8 cellular contexts compared by ENCODE assay signal in the genomic region with DNA sequence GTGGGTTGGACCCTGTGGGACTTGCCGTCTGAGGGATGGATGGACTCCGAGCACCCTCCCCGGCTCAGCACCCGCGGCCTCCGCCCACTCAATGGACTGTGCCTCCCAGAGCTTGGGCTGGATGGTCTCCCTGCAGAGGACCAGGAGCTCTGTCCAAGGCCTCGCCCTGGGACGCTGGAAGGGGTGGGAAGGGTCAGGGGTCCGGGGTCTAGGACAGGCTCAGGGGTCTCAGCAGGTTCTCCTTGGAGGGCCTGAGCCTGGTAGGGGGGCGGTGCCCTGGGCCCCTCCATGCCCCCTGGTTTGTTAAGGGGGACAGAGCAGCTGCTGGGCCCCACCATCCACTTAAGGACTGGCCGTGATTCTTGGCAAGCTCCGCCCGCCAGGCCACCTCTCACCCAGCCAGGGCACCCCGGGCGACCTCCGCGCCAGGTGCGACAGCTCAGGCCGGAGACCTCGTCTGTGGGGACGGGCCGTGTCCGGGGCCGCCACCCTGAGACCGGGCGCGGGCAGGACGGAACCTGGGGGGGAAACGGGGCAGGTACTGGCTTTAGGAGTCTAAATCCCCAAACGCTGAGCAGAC. TPM values are rescaled to one million over a fixed set of nuclear protein-coding genes. Genes with fewer than 3 reads are reported as not detected.
DNase-seq lines count a peak whose midpoint lies in the region; ATAC-seq and TF ChIP-seq lines count a peak whose summit lies in the region.

No MANE protein-coding gene starts in this region.

- peaks cover 29% of the 10 kb centered on the region for H3K27me3 Mint-ChIP-seq in mesothelial cell of epicardium (ENCODE audit: low read depth)

- no peaks in the 10 kb centered on the region for H3K9me2 ChIP-seq in PC-9 (ENCODE audit: insufficient read depth)

- peak overlapping the region; percentile 79 for H3K27ac Mint-ChIP-seq in mesothelial cell of epicardium

- peak; percentile 53 for DNase-seq in NCI-H510A treated with DMSO at 0.1 percent for 48 hours (lab: John Stamatoyannopoulos, UW)
- no peak for DNase-seq in NCI-H510A (lab: John Stamatoyannopoulos, UW)
- DNase-seq in PC-9 = peak in 1 of 2 experiments; percentile 67
- DNase-seq in dorsolateral prefrontal cortex = peak in 4 of 10 donors; percentile 19 to 54 (median 46)
- peak in 1 of 2 experiments; percentile 19 for DNase-seq in mesothelial cell of epicardium (ENCODE audit: low spot score in 2 of 2, unreplicated experiment in 2 of 2)
- DNase-seq in upper lobe of left lung = peak in 1 of 2 donors; percentile 89
- no peak for DNase-seq in islet precursor cell

- H3K9me3 ChIP-seq in PC-9 (ENCODE audit: insufficient read depth, low read depth) (no peaks in the 10 kb centered on the region), upper lobe of left lung (no peaks in the 10 kb centered on the region)

- CTCF ChIA-PET in PC-9 (lab: Charles Lee) = interaction anchor here (0.6 to 0.7 kb wide), 3 partner anchors 25 to 695 kb away, joined by 4 to 12 read pairs (median 10); no protein-coding TSS in a partner anchor

- no peaks in the 10 kb centered on the region for H3K9me3 Mint-ChIP-seq in mesothelial cell of epicardium

- peak overlapping the region; percentile 67 for H3K4me3 ChIP-seq in PC-9
- peak overlapping the region; percentile 65 to 99 (median 87) for H3K4me3 ChIP-seq in dorsolateral prefrontal cortex
- peak overlapping the region; percentile 22 to 100 (median 98) for H3K4me3 ChIP-seq in upper lobe of left lung

- H3K4me1 Mint-ChIP-seq in mesothelial cell of epicardium = peaks cover 16% of the 10 kb centered on the region

- H4K20me1 ChIP-seq in PC-9 (ENCODE audit: insufficient read depth) = peaks cover 25% of the 10 kb centered on the region

- intact Hi-C loops in PC-9 (cut with micrococcal nuclease; ENCODE audit: unreplicated experiment) = loop anchor here (2.0 to 5.0 kb wide), 2 partner anchors 141 to 200 kb away; a partner anchor contains a TSS
- intact Hi-C loops in dorsolateral prefrontal cortex (cut with DNase I) = loop anchor here (2.0 to 10.0 kb wide), 7 partner anchors 23 to 873 kb away; a partner anchor contains a TSS

- POLR2A ChIA-PET in PC-9 (lab: Charles Lee; ENCODE audit: unreplicated experiment) = interaction anchor here (0.6 to 0.8 kb wide), 3 partner anchors 26 to 201 kb away, joined by 3 to 8 read pairs (median 3); no protein-coding TSS in a partner anchor

- H3K4me2 ChIP-seq in PC-9 = peak overlapping the region; percentile 90

- TF ChIP-seq CTCF in PC-9 (conservative IDR thresholded peaks at IDR 0.05) (no peak), dorsolateral prefrontal cortex (IDR thresholded peaks at IDR 0.05 in 54 of 56, conservative IDR thresholded peaks at IDR 0.05 in 2 of 56; ENCODE audit: low read depth in 1 of 56, partially characterized antibody in 56 of 56) (no peak), mesothelial cell of epicardium (IDR thresholded peaks at IDR 0.05; ENCODE audit: unreplicated experiment) (no peak), upper lobe of left lung (IDR thresholded peaks at IDR 0.05) (no peak)

- peak overlapping the region; percentile 74 for H3K4me3 Mint-ChIP-seq in mesothelial cell of epicardium

- H3F3A ChIP-seq in PC-9 (ENCODE audit: insufficient read depth, low read depth) = peaks cover 6% of the 10 kb centered on the region

- peak; percentile 18 for ATAC-seq in HG02642 (IDR thresholded peaks at IDR 0.05; ENCODE audit: poor library complexity, unreplicated experiment)
- peak in 1 of 2 donors; percentile 31 for ATAC-seq in upper lobe of left lung (ENCODE audit: low FRiP score in 2 of 2)

- BruUV-seq in PC-9 (replicated peaks; lab: Mats Ljungman, UMichigan) = no TSS peak

- H3K79me2 ChIP-seq in PC-9 (ENCODE audit: low read depth) = peaks cover 23% of the 10 kb centered on the region

- H2AFZ ChIP-seq in PC-9 = peak overlapping the region; percentile 100

- 4 to 63% methylated on average over 9 to 18 of the region's 30 CpGs for WGBS in upper lobe of left lung, 2 donors

- no peaks in the 10 kb centered on the region for H3K36me3 Mint-ChIP-seq in mesothelial cell of epicardium

- no peaks in the 10 kb centered on the region for H3K36me3 ChIP-seq in PC-9 (ENCODE audit: low read depth)
- H3K36me3 ChIP-seq in upper lobe of left lung = peaks cover 0 to 13% (median 1%) of the 10 kb centered on the region in 4 donors

- TF ChIP-seq EP300 in upper lobe of left lung (IDR thresholded peaks at IDR 0.05) = no peak

- TF ChIP-seq POLR2A in upper lobe of left lung (IDR thresholded peaks at IDR 0.05) = no peak

- H3K27me3 ChIP-seq in PC-9 (ENCODE audit: insufficient read depth, low read depth) (no peaks in the 10 kb centered on the region), dorsolateral prefrontal cortex (peaks cover 0 to 25% (median 0%) of the 10 kb centered on the region in 45 donors), upper lobe of left lung (peaks cover 0 to 21% (median 10%) of the 10 kb centered on the region in 4 donors)

- peaks cover 19% of the 10 kb centered on the region for H3K4me1 ChIP-seq in PC-9 (replicated peaks; ENCODE audit: insufficient read depth)
- peaks cover 20 to 40% (median 29%) of the 10 kb centered on the region in 4 donors for H3K4me1 ChIP-seq in upper lobe of left lung

- H3K27ac ChIP-seq in PC-9 = peak overlapping the region; percentile 59
- peak overlapping the region in 54 of 59 donors; percentile 10 to 93 (median 79) for H3K27ac ChIP-seq in dorsolateral prefrontal cortex
- H3K27ac ChIP-seq in upper lobe of left lung = peak overlapping the region; percentile 62 to 85 (median 68)

RNA-seq across cellular contexts. Expression of a gene that starts 29.2 kb away (rescaled TPM):
- total RNA-seq in PC-9 (2021) (155 and 188 TPM in 2 replicates), dorsolateral prefrontal cortex (100 to 1,000 TPM in 4 of 120 experiments, 10 to 100 TPM in 116; 50.6 to 107 (median 77.8) TPM), mesothelial cell of epicardium (70.4 to 73.5 TPM (median 71.2 TPM) in 3 replicates), upper lobe of left lung (100 to 1,000 TPM in 2 of 6 donors, 10 to 100 TPM in 4; 43.6 to 149 (median 64.5) TPM)

RNA-seq across cellular contexts. Expression of a gene that starts 52.1 kb away (rescaled TPM):
- total RNA-seq in PC-9 (2021) (5.2 and 5.6 TPM in 2 replicates), dorsolateral prefrontal cortex (1 to 10 TPM in 101 of 120 experiments, under 1 TPM in 19; 0.63 to 2.5 (median 1.4) TPM), mesothelial cell of epicardium (1.9 to 2.4 TPM (median 2.3 TPM) in 3 replicates), upper lobe of left lung (1 to 10 TPM; 1.0 to 4.1 (median 1.9) TPM)
